Comparison of ENCODE assay signal across 8 cellular contexts in the genomic region with DNA sequence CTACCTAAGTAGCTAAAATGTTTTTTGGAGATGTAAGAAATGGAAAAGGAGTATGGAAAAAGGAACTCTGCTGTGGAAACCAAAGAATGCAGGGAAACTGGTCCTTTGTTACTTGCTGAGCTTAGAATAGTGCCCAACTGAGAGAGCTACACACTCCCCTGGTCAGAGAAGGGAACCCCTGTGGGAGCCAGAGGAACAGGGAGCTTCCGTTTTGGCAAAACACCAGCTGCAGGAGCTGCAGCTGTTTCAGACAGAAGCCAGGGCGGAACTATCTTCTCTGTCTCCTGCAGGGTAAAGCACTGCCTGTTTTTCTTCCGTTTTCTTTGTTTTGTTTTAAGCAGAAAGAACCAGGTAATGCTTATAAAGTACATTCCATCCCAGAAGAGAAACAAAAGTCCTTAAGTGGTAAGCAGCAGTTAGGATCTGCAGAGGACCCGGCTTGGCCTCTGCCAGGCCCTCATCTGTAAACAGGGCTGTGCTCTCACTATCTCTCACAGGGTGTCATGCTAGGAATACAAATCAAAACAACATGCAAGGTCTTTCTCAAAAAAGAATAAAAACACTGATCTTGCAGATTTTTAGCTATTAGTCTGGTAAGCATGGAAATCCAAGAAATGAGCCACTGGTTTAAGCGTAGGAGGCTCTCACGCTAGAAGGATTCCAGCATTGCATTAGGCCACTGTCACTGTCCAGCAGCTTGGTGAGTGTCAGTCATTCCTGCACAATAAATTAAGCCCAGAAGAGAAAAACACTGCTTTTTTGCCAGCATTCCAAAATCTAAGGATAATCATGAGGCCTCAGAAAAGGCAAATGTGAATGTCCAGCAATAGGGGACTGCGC.
DNase-seq lines count a peak whose midpoint lies in the region; ATAC-seq and TF ChIP-seq lines count a peak whose summit lies in the region.

No MANE protein-coding gene starts in this region.

- peak overlapping the region; percentile 90 for H3K27ac ChIP-seq in OCI-LY1 (ENCODE audit: low read depth, low read length, poor library complexity, severe bottlenecking)
- H3K27ac ChIP-seq in prostate gland: no peak overlapping the region

- no peaks in the 10 kb centered on the region for H3K27me3 ChIP-seq in HAP-1 (ENCODE audit: low read depth)
- H3K27me3 ChIP-seq in OCI-LY1 (ENCODE audit: insufficient read depth, low read length): no peaks in the 10 kb centered on the region
- H3K27me3 ChIP-seq in prostate gland (replicated peaks; ENCODE audit: insufficient read depth): no peaks in the 10 kb centered on the region

- intact Hi-C loops in Right ventricle myocardium superior (cut with DNase I) (no loop called here), prostate gland (cut with DNase I) (no loop called here)

- H2AFZ ChIP-seq in OCI-LY1 (ENCODE audit: low read length): no peak overlapping the region

- 50% methylated on average over 7 of the region's 7 CpGs for WGBS in prostate gland

- TF ChIP-seq POLR2A in prostate gland (IDR thresholded peaks at IDR 0.05): no peak

- peaks cover 33% of the 10 kb centered on the region for H3K4me1 ChIP-seq in HAP-1
- H3K4me1 ChIP-seq in OCI-LY1 (ENCODE audit: insufficient read depth, low read length, severe bottlenecking): peaks cover 45% of the 10 kb centered on the region
- no peaks in the 10 kb centered on the region for H3K4me1 ChIP-seq in prostate gland (replicated peaks)

- DNase-seq in HAP-1 (ENCODE audit: low spot score in 2 of 2) (peak; percentile 59 to 71), Right ventricle myocardium superior (peak; percentile 52), prostate gland (ENCODE audit: low spot score) (peak; percentile 18), T1000 (lab: John Stamatoyannopoulos, UW) (no peak), NCI-H1436 treated with DMSO at 0.1 percent for 48 hours (lab: John Stamatoyannopoulos, UW) (no peak), NCI-H1048 (lab: John Stamatoyannopoulos, UW) (no peak)

- TF ChIP-seq CTCF in OCI-LY1 (IDR thresholded peaks at IDR 0.05; ENCODE audit: low read length) (no peak), prostate gland (IDR thresholded peaks at IDR 0.05) (no peak)

- peak overlapping the region; percentile 48; the same call in 1 of the 2 replicates for H3K4me2 ChIP-seq in OCI-LY1 (ENCODE audit: low read length)

- H3K9me2 ChIP-seq in OCI-LY1 (ENCODE audit: low read depth, low read length): no peaks in the 10 kb centered on the region

- ATAC-seq in Right ventricle myocardium superior (ENCODE audit: poor library complexity): peak; percentile 94
- ATAC-seq in HG03565 (IDR thresholded peaks at IDR 0.05; ENCODE audit: unreplicated experiment): no peak

- H3K36me3 ChIP-seq in HAP-1 (replicated peaks) (peaks cover 5% of the 10 kb centered on the region; the same call in 1 of the 2 replicates), OCI-LY1 (ENCODE audit: insufficient read depth, low read length) (peaks cover 22% of the 10 kb centered on the region), prostate gland (no peaks in the 10 kb centered on the region)

- H3K79me2 ChIP-seq in OCI-LY1 (ENCODE audit: insufficient read depth, low read length): no peaks in the 10 kb centered on the region

- no peaks in the 10 kb centered on the region for H3K9me3 ChIP-seq in HAP-1
- no peaks in the 10 kb centered on the region for H3K9me3 ChIP-seq in OCI-LY1 (ENCODE audit: low read length)
- H3K9me3 ChIP-seq in prostate gland: no peaks in the 10 kb centered on the region

- H3K4me3 ChIP-seq in HAP-1: no peak overlapping the region
- H3K4me3 ChIP-seq in OCI-LY1 (ENCODE audit: low read depth, low read length, poor library complexity, severe bottlenecking): no peak overlapping the region
- H3K4me3 ChIP-seq in prostate gland: no peak overlapping the region

- H3F3A ChIP-seq in OCI-LY1 (ENCODE audit: insufficient read depth, low read length): no peaks in the 10 kb centered on the region

- H3K9ac ChIP-seq in OCI-LY1 (ENCODE audit: low read length): peak overlapping the region; percentile 29; the same call in 1 of the 2 replicates

- in situ Hi-C loops in HAP-1 (cut with MboI; ENCODE audit: low sequenced_read_pairs): no loop called here

- no peaks in the 10 kb centered on the region for H4K20me1 ChIP-seq in OCI-LY1 (ENCODE audit: insufficient read depth, low read length)

Comparison
In these comparisons a context has a peak if more than half of its experiments do, and no peak if none do; other contexts are left out.
1. DNase-seq: peak in HAP-1 (2 of 2), Right ventricle myocardium superior (single experiment) and prostate gland (single experiment); none in T1000 (single experiment), NCI-H1436 treated with DMSO at 0.1 percent for 48 hours (single experiment) and NCI-H1048 (single experiment).